In the genomic region with DNA sequence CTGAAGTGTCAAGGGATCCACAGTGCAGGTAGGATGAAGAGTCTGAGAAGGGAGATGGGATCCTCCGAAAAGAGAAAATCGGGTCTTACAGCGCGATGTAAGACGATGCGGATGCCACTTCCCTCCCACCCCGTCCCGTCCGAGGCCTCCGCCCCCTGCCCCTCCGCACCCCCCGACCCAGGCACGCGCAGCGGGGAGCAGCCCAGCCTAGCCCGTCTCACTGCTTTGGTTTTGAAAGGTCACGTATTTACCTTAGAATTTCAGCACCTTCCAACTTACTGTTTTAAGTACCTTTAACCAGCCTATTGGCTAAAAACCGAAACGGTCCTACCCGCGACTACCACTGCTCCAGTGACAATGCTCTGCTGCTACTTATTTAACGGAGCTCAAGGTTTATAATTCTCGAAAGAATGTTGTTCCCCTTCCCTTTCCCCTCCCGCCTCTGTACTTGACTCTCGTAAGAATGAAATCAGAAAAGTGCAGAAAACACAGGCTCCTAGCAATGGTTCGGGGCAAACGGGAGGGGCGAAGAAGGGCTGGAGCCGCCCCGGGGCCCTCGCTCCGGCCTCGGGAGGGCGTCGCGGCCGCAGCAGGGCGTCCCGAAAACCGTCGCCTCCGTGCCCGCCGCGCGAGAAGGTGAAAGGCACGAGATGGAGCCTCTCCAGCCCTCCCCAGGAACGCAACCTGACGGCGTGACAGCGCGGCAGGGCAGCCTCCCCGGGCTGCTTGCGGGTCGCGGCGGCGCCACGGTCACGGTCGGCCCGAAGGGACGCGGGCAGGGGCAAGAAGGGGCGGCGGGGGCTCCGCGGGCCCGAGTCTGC, we compare ENCODE assay signal across 1 cellular context.
TF ChIP-seq lines count a peak whose summit lies in the region.

No MANE protein-coding gene starts in this region.

TF ChIP-seq in HepG2, 621 proteins besides CTCF, POLR2A, EP300 and RAD21 (continued from another document and continues in another):
- TF ChIP-seq, protein P1, sequence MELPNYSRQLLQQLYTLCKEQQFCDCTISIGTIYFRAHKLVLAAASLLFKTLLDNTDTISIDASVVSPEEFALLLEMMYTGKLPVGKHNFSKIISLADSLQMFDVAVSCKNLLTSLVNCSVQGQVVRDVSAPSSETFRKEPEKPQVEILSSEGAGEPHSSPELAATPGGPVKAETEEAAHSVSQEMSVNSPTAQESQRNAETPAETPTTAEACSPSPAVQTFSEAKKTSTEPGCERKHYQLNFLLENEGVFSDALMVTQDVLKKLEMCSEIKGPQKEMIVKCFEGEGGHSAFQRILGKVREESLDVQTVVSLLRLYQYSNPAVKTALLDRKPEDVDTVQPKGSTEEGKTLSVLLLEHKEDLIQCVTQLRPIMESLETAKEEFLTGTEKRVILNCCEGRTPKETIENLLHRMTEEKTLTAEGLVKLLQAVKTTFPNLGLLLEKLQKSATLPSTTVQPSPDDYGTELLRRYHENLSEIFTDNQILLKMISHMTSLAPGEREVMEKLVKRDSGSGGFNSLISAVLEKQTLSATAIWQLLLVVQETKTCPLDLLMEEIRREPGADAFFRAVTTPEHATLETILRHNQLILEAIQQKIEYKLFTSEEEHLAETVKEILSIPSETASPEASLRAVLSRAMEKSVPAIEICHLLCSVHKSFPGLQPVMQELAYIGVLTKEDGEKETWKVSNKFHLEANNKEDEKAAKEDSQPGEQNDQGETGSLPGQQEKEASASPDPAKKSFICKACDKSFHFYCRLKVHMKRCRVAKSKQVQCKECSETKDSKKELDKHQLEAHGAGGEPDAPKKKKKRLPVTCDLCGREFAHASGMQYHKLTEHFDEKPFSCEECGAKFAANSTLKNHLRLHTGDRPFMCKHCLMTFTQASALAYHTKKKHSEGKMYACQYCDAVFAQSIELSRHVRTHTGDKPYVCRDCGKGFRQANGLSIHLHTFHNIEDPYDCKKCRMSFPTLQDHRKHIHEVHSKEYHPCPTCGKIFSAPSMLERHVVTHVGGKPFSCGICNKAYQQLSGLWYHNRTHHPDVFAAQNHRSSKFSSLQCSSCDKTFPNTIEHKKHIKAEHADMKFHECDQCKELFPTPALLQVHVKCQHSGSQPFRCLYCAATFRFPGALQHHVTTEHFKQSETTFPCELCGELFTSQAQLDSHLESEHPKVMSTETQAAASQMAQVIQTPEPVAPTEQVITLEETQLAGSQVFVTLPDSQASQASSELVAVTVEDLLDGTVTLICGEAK (IDR thresholded peaks at IDR 0.05): no peak
- TF ChIP-seq, protein P1 (CRISPR knock-in tag; IDR thresholded peaks at IDR 0.05): no peak
- TF ChIP-seq HNRNPLL (IDR thresholded peaks at IDR 0.05; ENCODE audit: low read depth, low read length, poor library complexity, severe bottlenecking): no peak
- TF ChIP-seq, protein P2, sequence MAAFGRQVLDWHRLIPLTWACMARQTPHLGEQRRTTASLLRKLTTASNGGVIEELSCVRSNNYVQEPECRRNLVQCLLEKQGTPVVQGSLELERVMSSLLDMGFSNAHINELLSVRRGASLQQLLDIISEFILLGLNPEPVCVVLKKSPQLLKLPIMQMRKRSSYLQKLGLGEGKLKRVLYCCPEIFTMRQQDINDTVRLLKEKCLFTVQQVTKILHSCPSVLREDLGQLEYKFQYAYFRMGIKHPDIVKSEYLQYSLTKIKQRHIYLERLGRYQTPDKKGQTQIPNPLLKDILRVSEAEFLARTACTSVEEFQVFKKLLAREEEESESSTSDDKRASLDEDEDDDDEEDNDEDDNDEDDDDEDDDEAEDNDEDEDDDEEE (CRISPR knock-in tag; IDR thresholded peaks at IDR 0.05): no peak
- no peak for TF ChIP-seq ZNF772 (CRISPR knock-in tag; IDR thresholded peaks at IDR 0.05)
- TF ChIP-seq, protein P3, sequence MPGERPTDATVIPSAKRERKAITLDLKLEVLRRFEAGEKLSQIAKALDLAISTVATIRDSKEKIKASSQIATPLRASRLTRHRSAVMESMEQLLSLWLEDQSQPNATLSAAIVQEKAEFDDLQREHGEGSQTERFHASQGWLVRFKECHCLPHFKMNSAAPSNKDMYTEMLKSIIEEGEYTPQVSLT (CRISPR knock-in tag; IDR thresholded peaks at IDR 0.05; ENCODE audit: borderline replicate concordance, low read depth): no peak
- no peak; the same call in 1 of the 2 replicates for TF ChIP-seq NCOA2 (CRISPR knock-in tag; IDR thresholded peaks at IDR 0.05)
- peak; percentile 18; the same call in 1 of the 2 replicates for TF ChIP-seq MYC (CRISPR knock-in tag; IDR thresholded peaks at IDR 0.05; ENCODE audit: borderline replicate concordance)
- no peak for TF ChIP-seq RXRA (CRISPR knock-in tag; IDR thresholded peaks at IDR 0.05)
- TF ChIP-seq FLYWCH1 (CRISPR knock-in tag; IDR thresholded peaks at IDR 0.05): peak; percentile 62; the same call in 1 of the 2 replicates
- TF ChIP-seq ZNF232 (CRISPR knock-in tag; IDR thresholded peaks at IDR 0.05; ENCODE audit: borderline replicate concordance): no peak
- no peak for TF ChIP-seq CHD2 (IDR thresholded peaks at IDR 0.05; ENCODE audit: low read depth, low read length)
- TF ChIP-seq ZNF17 (CRISPR knock-in tag; IDR thresholded peaks at IDR 0.05): no peak
- no peak for TF ChIP-seq JARID2 (CRISPR knock-in tag; IDR thresholded peaks at IDR 0.05; ENCODE audit: insufficient replicate concordance)
- TF ChIP-seq, protein P4, sequence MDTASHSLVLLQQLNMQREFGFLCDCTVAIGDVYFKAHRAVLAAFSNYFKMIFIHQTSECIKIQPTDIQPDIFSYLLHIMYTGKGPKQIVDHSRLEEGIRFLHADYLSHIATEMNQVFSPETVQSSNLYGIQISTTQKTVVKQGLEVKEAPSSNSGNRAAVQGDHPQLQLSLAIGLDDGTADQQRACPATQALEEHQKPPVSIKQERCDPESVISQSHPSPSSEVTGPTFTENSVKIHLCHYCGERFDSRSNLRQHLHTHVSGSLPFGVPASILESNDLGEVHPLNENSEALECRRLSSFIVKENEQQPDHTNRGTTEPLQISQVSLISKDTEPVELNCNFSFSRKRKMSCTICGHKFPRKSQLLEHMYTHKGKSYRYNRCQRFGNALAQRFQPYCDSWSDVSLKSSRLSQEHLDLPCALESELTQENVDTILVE (CRISPR knock-in tag; IDR thresholded peaks at IDR 0.05): no peak
- no peak; the same call in 1 of the 2 replicates for TF ChIP-seq HIVEP1 (CRISPR knock-in tag; IDR thresholded peaks at IDR 0.05)
- no peak for TF ChIP-seq SMARCC2 (IDR thresholded peaks at IDR 0.05)
- TF ChIP-seq SRF (IDR thresholded peaks at IDR 0.05; ENCODE audit: low read depth, low read length): no peak
- no peak for TF ChIP-seq THAP11 (CRISPR knock-in tag; IDR thresholded peaks at IDR 0.05)
- TF ChIP-seq, protein P5, sequence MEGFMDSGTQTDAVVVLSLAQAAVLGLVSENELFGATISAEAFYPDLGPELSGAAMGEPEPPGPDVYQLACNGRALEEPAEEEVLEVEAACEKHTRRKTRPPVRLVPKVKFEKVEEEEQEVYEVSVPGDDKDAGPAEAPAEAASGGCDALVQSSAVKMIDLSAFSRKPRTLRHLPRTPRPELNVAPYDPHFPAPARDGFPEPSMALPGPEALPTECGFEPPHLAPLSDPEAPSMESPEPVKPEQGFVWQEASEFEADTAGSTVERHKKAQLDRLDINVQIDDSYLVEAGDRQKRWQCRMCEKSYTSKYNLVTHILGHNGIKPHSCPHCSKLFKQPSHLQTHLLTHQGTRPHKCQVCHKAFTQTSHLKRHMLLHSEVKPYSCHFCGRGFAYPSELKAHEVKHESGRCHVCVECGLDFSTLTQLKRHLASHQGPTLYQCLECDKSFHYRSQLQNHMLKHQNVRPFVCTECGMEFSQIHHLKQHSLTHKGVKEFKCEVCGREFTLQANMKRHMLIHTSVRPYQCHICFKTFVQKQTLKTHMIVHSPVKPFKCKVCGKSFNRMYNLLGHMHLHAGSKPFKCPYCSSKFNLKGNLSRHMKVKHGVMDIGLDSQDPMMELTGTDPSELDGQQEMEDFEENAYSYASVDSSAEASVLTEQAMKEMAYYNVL (CRISPR knock-in tag; IDR thresholded peaks at IDR 0.05; ENCODE audit: borderline replicate concordance): no peak
- TF ChIP-seq MAFK (conservative IDR thresholded peaks at IDR 0.05 in 1 of 2, IDR thresholded peaks at IDR 0.05 in 1 of 2; ENCODE audit: low read length in 2 of 2): no peak
- TF ChIP-seq PHF5A (CRISPR knock-in tag; IDR thresholded peaks at IDR 0.05; ENCODE audit: low read depth, unreplicated experiment): no peak
- TF ChIP-seq, protein P6, sequence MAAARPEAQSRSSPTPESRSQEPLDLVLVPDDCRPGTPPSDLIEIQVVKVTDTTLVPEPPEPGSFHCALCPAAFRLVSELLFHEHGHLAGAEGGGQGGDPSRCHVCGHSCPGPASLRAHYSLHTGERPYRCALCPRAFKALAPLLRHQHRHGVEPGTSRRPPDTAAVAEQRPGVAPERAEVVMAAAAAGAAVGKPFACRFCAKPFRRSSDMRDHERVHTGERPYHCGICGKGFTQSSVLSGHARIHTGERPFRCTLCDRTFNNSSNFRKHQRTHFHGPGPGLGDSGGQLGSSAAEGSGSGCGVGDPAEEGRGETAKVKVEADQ (CRISPR knock-in tag; IDR thresholded peaks at IDR 0.05; ENCODE audit: borderline replicate concordance): no peak
- no peak for TF ChIP-seq CREB1 (IDR thresholded peaks at IDR 0.05)
- no peak for TF ChIP-seq CREB1 (CRISPR knock-in tag; IDR thresholded peaks at IDR 0.05)
- no peak for TF ChIP-seq ZNF598 (CRISPR knock-in tag; IDR thresholded peaks at IDR 0.05; ENCODE audit: borderline replicate concordance)
- TF ChIP-seq, protein P7, sequence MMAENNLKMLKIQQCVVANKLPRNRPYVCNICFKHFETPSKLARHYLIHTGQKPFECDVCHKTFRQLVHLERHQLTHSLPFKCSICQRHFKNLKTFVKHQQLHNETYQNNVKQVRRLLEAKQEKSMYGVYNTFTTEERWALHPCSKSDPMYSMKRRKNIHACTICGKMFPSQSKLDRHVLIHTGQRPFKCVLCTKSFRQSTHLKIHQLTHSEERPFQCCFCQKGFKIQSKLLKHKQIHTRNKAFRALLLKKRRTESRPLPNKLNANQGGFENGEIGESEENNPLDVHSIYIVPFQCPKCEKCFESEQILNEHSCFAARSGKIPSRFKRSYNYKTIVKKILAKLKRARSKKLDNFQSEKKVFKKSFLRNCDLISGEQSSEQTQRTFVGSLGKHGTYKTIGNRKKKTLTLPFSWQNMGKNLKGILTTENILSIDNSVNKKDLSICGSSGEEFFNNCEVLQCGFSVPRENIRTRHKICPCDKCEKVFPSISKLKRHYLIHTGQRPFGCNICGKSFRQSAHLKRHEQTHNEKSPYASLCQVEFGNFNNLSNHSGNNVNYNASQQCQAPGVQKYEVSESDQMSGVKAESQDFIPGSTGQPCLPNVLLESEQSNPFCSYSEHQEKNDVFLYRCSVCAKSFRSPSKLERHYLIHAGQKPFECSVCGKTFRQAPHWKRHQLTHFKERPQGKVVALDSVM (CRISPR knock-in tag; IDR thresholded peaks at IDR 0.05): no peak
- TF ChIP-seq ZFP36L2 (CRISPR knock-in tag; IDR thresholded peaks at IDR 0.05): no peak
- TF ChIP-seq ATF7 (IDR thresholded peaks at IDR 0.05): no peak
- no peak for TF ChIP-seq ATF7 (CRISPR knock-in tag; IDR thresholded peaks at IDR 0.05)
- TF ChIP-seq KMT2B (CRISPR knock-in tag; IDR thresholded peaks at IDR 0.05): no peak; the same call in none of the 2 replicates
- TF ChIP-seq, protein P8, sequence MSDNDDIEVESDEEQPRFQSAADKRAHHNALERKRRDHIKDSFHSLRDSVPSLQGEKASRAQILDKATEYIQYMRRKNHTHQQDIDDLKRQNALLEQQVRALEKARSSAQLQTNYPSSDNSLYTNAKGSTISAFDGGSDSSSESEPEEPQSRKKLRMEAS (IDR thresholded peaks at IDR 0.05): peak; percentile 43
- no peak for TF ChIP-seq CHD4 (IDR thresholded peaks at IDR 0.05; ENCODE audit: borderline replicate concordance, low read length)
- TF ChIP-seq FOXK2 (IDR thresholded peaks at IDR 0.05): no peak
- TF ChIP-seq, protein P9, sequence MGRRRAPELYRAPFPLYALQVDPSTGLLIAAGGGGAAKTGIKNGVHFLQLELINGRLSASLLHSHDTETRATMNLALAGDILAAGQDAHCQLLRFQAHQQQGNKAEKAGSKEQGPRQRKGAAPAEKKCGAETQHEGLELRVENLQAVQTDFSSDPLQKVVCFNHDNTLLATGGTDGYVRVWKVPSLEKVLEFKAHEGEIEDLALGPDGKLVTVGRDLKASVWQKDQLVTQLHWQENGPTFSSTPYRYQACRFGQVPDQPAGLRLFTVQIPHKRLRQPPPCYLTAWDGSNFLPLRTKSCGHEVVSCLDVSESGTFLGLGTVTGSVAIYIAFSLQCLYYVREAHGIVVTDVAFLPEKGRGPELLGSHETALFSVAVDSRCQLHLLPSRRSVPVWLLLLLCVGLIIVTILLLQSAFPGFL (CRISPR knock-in tag; IDR thresholded peaks at IDR 0.05): no peak
- no peak for TF ChIP-seq ARID2 (CRISPR knock-in tag; IDR thresholded peaks at IDR 0.05; ENCODE audit: borderline replicate concordance)
- TF ChIP-seq, protein P10, sequence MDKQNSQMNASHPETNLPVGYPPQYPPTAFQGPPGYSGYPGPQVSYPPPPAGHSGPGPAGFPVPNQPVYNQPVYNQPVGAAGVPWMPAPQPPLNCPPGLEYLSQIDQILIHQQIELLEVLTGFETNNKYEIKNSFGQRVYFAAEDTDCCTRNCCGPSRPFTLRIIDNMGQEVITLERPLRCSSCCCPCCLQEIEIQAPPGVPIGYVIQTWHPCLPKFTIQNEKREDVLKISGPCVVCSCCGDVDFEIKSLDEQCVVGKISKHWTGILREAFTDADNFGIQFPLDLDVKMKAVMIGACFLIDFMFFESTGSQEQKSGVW (CRISPR knock-in tag; IDR thresholded peaks at IDR 0.05; ENCODE audit: borderline replicate concordance): no peak
- TF ChIP-seq ZNF296 (CRISPR knock-in tag; conservative IDR thresholded peaks at IDR 0.05): no peak
- TF ChIP-seq ZFAT (CRISPR knock-in tag; conservative IDR thresholded peaks at IDR 0.05): no peak
- no peak for TF ChIP-seq ZNF749 (CRISPR knock-in tag; IDR thresholded peaks at IDR 0.05; ENCODE audit: borderline replicate concordance)
